1 cellular context compared by ENCODE assay signal in genomic region chr17:19651461-19652238, GRCh38.
TF ChIP-seq lines count a peak whose summit lies in the region.

No MANE protein-coding gene starts in this region.

TF ChIP-seq in GM23338, 12 proteins besides CTCF, POLR2A, EP300 and RAD21 (continued from another document):
- TF ChIP-seq, protein P1, sequence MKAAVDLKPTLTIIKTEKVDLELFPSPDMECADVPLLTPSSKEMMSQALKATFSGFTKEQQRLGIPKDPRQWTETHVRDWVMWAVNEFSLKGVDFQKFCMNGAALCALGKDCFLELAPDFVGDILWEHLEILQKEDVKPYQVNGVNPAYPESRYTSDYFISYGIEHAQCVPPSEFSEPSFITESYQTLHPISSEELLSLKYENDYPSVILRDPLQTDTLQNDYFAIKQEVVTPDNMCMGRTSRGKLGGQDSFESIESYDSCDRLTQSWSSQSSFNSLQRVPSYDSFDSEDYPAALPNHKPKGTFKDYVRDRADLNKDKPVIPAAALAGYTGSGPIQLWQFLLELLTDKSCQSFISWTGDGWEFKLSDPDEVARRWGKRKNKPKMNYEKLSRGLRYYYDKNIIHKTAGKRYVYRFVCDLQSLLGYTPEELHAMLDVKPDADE (IDR thresholded peaks at IDR 0.05) = no peak
- TF ChIP-seq, protein P2, sequence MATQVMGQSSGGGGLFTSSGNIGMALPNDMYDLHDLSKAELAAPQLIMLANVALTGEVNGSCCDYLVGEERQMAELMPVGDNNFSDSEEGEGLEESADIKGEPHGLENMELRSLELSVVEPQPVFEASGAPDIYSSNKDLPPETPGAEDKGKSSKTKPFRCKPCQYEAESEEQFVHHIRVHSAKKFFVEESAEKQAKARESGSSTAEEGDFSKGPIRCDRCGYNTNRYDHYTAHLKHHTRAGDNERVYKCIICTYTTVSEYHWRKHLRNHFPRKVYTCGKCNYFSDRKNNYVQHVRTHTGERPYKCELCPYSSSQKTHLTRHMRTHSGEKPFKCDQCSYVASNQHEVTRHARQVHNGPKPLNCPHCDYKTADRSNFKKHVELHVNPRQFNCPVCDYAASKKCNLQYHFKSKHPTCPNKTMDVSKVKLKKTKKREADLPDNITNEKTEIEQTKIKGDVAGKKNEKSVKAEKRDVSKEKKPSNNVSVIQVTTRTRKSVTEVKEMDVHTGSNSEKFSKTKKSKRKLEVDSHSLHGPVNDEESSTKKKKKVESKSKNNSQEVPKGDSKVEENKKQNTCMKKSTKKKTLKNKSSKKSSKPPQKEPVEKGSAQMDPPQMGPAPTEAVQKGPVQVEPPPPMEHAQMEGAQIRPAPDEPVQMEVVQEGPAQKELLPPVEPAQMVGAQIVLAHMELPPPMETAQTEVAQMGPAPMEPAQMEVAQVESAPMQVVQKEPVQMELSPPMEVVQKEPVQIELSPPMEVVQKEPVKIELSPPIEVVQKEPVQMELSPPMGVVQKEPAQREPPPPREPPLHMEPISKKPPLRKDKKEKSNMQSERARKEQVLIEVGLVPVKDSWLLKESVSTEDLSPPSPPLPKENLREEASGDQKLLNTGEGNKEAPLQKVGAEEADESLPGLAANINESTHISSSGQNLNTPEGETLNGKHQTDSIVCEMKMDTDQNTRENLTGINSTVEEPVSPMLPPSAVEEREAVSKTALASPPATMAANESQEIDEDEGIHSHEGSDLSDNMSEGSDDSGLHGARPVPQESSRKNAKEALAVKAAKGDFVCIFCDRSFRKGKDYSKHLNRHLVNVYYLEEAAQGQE (IDR thresholded peaks at IDR 0.05; ENCODE audit: unreplicated experiment) = no peak
- TF ChIP-seq EZH2phosphoT487 (IDR thresholded peaks at IDR 0.05; ENCODE audit: unreplicated experiment) = no peak
- TF ChIP-seq, protein P3, sequence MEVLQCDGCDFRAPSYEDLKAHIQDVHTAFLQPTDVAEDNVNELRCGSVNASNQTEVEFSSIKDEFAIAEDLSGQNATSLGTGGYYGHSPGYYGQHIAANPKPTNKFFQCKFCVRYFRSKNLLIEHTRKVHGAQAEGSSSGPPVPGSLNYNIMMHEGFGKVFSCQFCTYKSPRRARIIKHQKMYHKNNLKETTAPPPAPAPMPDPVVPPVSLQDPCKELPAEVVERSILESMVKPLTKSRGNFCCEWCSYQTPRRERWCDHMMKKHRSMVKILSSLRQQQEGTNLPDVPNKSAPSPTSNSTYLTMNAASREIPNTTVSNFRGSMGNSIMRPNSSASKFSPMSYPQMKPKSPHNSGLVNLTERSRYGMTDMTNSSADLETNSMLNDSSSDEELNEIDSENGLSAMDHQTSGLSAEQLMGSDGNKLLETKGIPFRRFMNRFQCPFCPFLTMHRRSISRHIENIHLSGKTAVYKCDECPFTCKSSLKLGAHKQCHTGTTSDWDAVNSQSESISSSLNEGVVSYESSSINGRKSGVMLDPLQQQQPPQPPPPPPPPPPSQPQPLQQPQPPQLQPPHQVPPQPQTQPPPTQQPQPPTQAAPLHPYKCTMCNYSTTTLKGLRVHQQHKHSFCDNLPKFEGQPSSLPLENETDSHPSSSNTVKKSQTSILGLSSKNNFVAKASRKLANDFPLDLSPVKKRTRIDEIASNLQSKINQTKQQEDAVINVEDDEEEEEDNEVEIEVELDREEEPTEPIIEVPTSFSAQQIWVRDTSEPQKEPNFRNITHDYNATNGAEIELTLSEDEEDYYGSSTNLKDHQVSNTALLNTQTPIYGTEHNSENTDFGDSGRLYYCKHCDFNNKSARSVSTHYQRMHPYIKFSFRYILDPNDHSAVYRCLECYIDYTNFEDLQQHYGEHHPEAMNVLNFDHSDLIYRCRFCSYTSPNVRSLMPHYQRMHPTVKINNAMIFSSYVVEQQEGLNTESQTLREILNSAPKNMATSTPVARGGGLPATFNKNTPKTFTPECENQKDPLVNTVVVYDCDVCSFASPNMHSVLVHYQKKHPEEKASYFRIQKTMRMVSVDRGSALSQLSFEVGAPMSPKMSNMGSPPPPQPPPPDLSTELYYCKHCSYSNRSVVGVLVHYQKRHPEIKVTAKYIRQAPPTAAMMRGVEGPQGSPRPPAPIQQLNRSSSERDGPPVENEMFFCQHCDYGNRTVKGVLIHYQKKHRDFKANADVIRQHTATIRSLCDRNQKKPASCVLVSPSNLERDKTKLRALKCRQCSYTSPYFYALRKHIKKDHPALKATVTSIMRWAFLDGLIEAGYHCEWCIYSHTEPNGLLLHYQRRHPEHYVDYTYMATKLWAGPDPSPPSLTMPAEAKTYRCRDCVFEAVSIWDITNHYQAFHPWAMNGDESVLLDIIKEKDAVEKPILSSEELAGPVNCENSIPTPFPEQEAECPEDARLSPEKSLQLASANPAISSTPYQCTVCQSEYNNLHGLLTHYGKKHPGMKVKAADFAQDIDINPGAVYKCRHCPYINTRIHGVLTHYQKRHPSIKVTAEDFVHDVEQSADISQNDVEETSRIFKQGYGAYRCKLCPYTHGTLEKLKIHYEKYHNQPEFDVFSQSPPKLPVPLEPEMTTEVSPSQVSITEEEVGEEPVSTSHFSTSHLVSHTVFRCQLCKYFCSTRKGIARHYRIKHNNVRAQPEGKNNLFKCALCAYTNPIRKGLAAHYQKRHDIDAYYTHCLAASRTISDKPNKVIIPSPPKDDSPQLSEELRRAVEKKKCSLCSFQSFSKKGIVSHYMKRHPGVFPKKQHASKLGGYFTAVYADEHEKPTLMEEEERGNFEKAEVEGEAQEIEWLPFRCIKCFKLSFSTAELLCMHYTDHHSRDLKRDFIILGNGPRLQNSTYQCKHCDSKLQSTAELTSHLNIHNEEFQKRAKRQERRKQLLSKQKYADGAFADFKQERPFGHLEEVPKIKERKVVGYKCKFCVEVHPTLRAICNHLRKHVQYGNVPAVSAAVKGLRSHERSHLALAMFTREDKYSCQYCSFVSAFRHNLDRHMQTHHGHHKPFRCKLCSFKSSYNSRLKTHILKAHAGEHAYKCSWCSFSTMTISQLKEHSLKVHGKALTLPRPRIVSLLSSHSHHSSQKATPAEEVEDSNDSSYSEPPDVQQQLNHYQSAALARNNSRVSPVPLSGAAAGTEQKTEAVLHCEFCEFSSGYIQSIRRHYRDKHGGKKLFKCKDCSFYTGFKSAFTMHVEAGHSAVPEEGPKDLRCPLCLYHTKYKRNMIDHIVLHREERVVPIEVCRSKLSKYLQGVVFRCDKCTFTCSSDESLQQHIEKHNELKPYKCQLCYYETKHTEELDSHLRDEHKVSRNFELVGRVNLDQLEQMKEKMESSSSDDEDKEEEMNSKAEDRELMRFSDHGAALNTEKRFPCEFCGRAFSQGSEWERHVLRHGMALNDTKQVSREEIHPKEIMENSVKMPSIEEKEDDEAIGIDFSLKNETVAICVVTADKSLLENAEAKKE (CRISPR knock-in tag; IDR thresholded peaks at IDR 0.05) = no peak
- no peak for TF ChIP-seq CREB1 (CRISPR knock-in tag; IDR thresholded peaks at IDR 0.05; ENCODE audit: low read depth)
- no peak for TF ChIP-seq ZNF331 (CRISPR knock-in tag; IDR thresholded peaks at IDR 0.05; ENCODE audit: low read depth)
- TF ChIP-seq STAT1 (IDR thresholded peaks at IDR 0.05; ENCODE audit: unreplicated experiment) = no peak
